Comparison of ENCODE assay signal across 8 cellular contexts in genomic region chr7:157576415-157576814, GRCh38.
A peak's percentile ranks its signal among the peaks of the same experiment; 100 is the strongest.
DNase-seq lines count a peak whose midpoint lies in the region; ATAC-seq lines count a peak whose summit lies in the region.

No MANE protein-coding gene starts in this region.

- H3K4me1 ChIP-seq in mucosa of rectum (ENCODE audit: control insufficient read depth in 2 of 2, insufficient read depth in 2 of 2, low read length in 2 of 2), result peaks cover 4 to 5% of the 10 kb centered on the region in 2 donors

- peaks cover 33% of the 10 kb centered on the region for H3K27me3 Mint-ChIP-seq in T-helper 17 cell
- peaks cover 6% of the 10 kb centered on the region for H3K27me3 Mint-ChIP-seq in activated T-cell treated with anti-CD3 and anti-CD28 coated beads, Interleukin-2, amount 50 U/mL, for 72 hours (ENCODE audit: low read depth)
- peaks cover 7% of the 10 kb centered on the region for H3K27me3 Mint-ChIP-seq in stimulated activated naive CD8-positive, alpha-beta T cell treated with anti-CD3 and anti-CD28 coated beads, Interleukin-15, Interleukin-2, amounts not matched to agents 100 ng/mL and 50 ng/mL, for 24 hours

- ATAC-seq in T-helper 17 cell, result peak; percentile 88
- peak; percentile 84 to 88 for ATAC-seq in activated T-cell treated with anti-CD3 and anti-CD28 coated beads, Interleukin-2, amount 50 U/mL, for 72 hours (replicated peaks in 1 of 2)
- ATAC-seq in HG03354 (IDR thresholded peaks at IDR 0.05; ENCODE audit: poor library complexity, severe bottlenecking, unreplicated experiment), result no peak
- ATAC-seq in GM18858 (IDR thresholded peaks at IDR 0.05; ENCODE audit: unreplicated experiment), result no peak

- no peak overlapping the region for H3K27ac ChIP-seq in mucosa of rectum (ENCODE audit: low read depth in 2 of 2, low read length in 2 of 2)

- no peaks in the 10 kb centered on the region for H3K36me3 Mint-ChIP-seq in T-helper 17 cell (ENCODE audit: low read depth)
- no peaks in the 10 kb centered on the region for H3K36me3 Mint-ChIP-seq in activated T-cell treated with anti-CD3 and anti-CD28 coated beads, Interleukin-2, amount 50 U/mL, for 72 hours (ENCODE audit: insufficient read depth in 2 of 2)
- no peaks in the 10 kb centered on the region for H3K36me3 Mint-ChIP-seq in stimulated activated naive CD8-positive, alpha-beta T cell treated with anti-CD3 and anti-CD28 coated beads, Interleukin-15, Interleukin-2, amounts not matched to agents 100 ng/mL and 50 ng/mL, for 24 hours (ENCODE audit: low read depth)

- H3K4me1 Mint-ChIP-seq in T-helper 17 cell, result peaks cover 12% of the 10 kb centered on the region
- H3K4me1 Mint-ChIP-seq in activated T-cell treated with anti-CD3 and anti-CD28 coated beads, Interleukin-2, amount 50 U/mL, for 72 hours (ENCODE audit: low read depth), result peaks cover 40% of the 10 kb centered on the region
- peaks cover 40% of the 10 kb centered on the region for H3K4me1 Mint-ChIP-seq in stimulated activated naive CD8-positive, alpha-beta T cell treated with anti-CD3 and anti-CD28 coated beads, Interleukin-15, Interleukin-2, amounts not matched to agents 100 ng/mL and 50 ng/mL, for 24 hours (ENCODE audit: low read depth)

- H3K9ac ChIP-seq in mucosa of rectum (ENCODE audit: low read depth in 1 of 2, low read length in 2 of 2), result no peak overlapping the region

- H3K4me3 ChIP-seq in mucosa of rectum (ENCODE audit: low read length in 2 of 2), result peak overlapping the region; percentile 6 to 31

- peak overlapping the region; percentile 93 for H3K27ac Mint-ChIP-seq in T-helper 17 cell
- H3K27ac Mint-ChIP-seq in activated T-cell treated with anti-CD3 and anti-CD28 coated beads, Interleukin-2, amount 50 U/mL, for 72 hours, result no peak overlapping the region
- H3K27ac Mint-ChIP-seq in stimulated activated naive CD8-positive, alpha-beta T cell treated with anti-CD3 and anti-CD28 coated beads, Interleukin-15, Interleukin-2, amounts not matched to agents 100 ng/mL and 50 ng/mL, for 24 hours, result peak overlapping the region; percentile 71

- no peaks in the 10 kb centered on the region for H3K9me3 Mint-ChIP-seq in activated T-cell treated with anti-CD3 and anti-CD28 coated beads, Interleukin-2, amount 50 U/mL, for 72 hours
- H3K9me3 Mint-ChIP-seq in stimulated activated naive CD8-positive, alpha-beta T cell treated with anti-CD3 and anti-CD28 coated beads, Interleukin-15, Interleukin-2, amounts not matched to agents 100 ng/mL and 50 ng/mL, for 24 hours, result no peaks in the 10 kb centered on the region

- H3K27me3 ChIP-seq in mucosa of rectum (ENCODE audit: control insufficient read depth in 2 of 2, insufficient read depth in 2 of 2, low read length in 2 of 2), result no peaks in the 10 kb centered on the region

- H3K4me3 Mint-ChIP-seq in T-helper 17 cell, result peak overlapping the region; percentile 83
- peak overlapping the region; percentile 85 to 89 for H3K4me3 Mint-ChIP-seq in activated T-cell treated with anti-CD3 and anti-CD28 coated beads, Interleukin-2, amount 50 U/mL, for 72 hours
- H3K4me3 Mint-ChIP-seq in stimulated activated naive CD8-positive, alpha-beta T cell treated with anti-CD3 and anti-CD28 coated beads, Interleukin-15, Interleukin-2, amounts not matched to agents 100 ng/mL and 50 ng/mL, for 24 hours, result peak overlapping the region; percentile 78

- H3K36me3 ChIP-seq in mucosa of rectum (ENCODE audit: control insufficient read depth in 2 of 2, insufficient read depth in 2 of 2, low read length in 2 of 2), result no peaks in the 10 kb centered on the region

- H3K9me3 ChIP-seq in T-helper 17 cell (ENCODE audit: control insufficient read depth, low read length, poor library complexity, severe bottlenecking) (no peaks in the 10 kb centered on the region), mucosa of rectum (ENCODE audit: control insufficient read depth in 2 of 2, low read length in 2 of 2) (no peaks in the 10 kb centered on the region)

- DNase-seq in T-helper 17 cell (peak; percentile 32 to 38 (median 34)), NCI-H187 (lab: John Stamatoyannopoulos, UW) (no peak), HUDEP-2 (lab: John Stamatoyannopoulos, UW; ENCODE audit: unreplicated experiment in 76 of 76) (no peak)
- peak; percentile 67 to 68 for DNase-seq in activated T-cell treated with anti-CD3 and anti-CD28 coated beads, Interleukin-2, amount 50 U/mL, for 72 hours

Comparison
In these comparisons a context has a peak if more than half of its experiments do, and no peak if none do; other contexts are left out.
1. ATAC-seq: peak in T-helper 17 cell (single experiment) and activated T-cell treated with anti-CD3 and anti-CD28 coated beads, Interleukin-2, amount 50 U/mL, for 72 hours (2 of 2); none in HG03354 (single experiment) and GM18858 (single experiment).
2. DNase-seq: peak in T-helper 17 cell (3 of 3) and activated T-cell treated with anti-CD3 and anti-CD28 coated beads, Interleukin-2, amount 50 U/mL, for 72 hours (2 of 2); none in NCI-H187 (0 of 2) and HUDEP-2 (0 of 76).
3. Peak in every context shown above with its lines, with median percentiles within 50 percentile points of each other: H3K4me3 Mint-ChIP-seq.